15 cellular contexts compared by ENCODE assay signal in the genomic region with DNA sequence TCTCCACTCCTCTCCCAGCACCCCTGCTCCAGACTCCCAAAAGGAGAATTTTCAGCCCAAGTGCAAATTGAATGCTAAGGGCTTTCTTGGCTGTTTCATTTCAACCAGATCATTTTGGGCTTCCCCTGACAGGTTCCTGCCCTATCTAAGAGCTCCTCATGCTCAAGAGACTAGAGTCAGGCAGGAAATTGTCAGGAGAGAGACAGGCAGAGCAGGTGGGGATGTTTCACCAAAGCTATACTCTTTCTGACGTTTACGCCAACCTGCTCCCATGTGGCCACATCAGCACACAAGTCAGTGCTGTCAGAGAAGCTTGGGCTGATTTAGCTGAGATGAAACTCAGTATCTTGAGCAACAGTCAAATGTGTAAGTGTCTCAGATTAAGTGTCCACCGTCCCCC. TPM values are rescaled to one million over a fixed set of nuclear protein-coding genes. Genes with fewer than 3 reads are reported as not detected.
DNase-seq lines count a peak whose midpoint lies in the region; ATAC-seq and TF ChIP-seq lines count a peak whose summit lies in the region.
"Had no signal": no experiment of that assay in that cellular context is flagged by ENCODE, and none has a peak within 500 bp of the region (broad histone marks: within the 10 kb centered on the region; RNA-seq: fewer than 3 reads in every experiment).

No MANE protein-coding gene starts in this region.

- H3K27me3 ChIP-seq in cardiac muscle cell = no peaks in the 10 kb centered on the region
- no peaks in the 10 kb centered on the region for H3K27me3 ChIP-seq in muscle layer of colon (ENCODE audit: control insufficient read depth in 1 of 2, insufficient read depth in 2 of 2, low read length in 2 of 2)
- H3K27me3 ChIP-seq in transverse colon = no peaks in the 10 kb centered on the region
- H3K27me3 ChIP-seq: MG63 had no signal

- WGBS in transverse colon (ENCODE audit: low coverage in 1 of 2), 2 donors = 58 to 60% methylated on average over 1 to 3 of the region's 3 CpGs

- ATAC-seq in HG02623 (IDR thresholded peaks at IDR 0.05; ENCODE audit: unreplicated experiment) = no peak
- ATAC-seq in HG03025 (IDR thresholded peaks at IDR 0.05; ENCODE audit: low FRiP score, unreplicated experiment) = no peak
- ATAC-seq: natural killer cell treated with Interleukin-12 subunit alpha and Interleukin-12 subunit beta and Interleukin-15 and Interleukin-18, amount 100 ng/mL, for 72 hours; WTC11 had no signal

- no peaks in the 10 kb centered on the region for H3K9me3 Mint-ChIP-seq in activated T-helper 2 cell treated with anti-CD3 and anti-CD28 coated beads, Interferon-gamma antibody, Interleukin-2, Interleukin-4, amounts not matched to agents 10 μg/mL and 5 μg/mL and 100 μg/mL, durations not matched to agents 14 hours and 24 hours and 36 hours
- H3K9me3 Mint-ChIP-seq: natural killer cell treated with Interleukin-12 subunit alpha and Interleukin-12 subunit beta and Interleukin-15 and Interleukin-18, amount 100 ng/mL, for 72 hours; WTC11 had no signal

- H3K4me3 ChIP-seq in cardiac muscle cell (no peak overlapping the region), muscle layer of colon (ENCODE audit: low read depth in 1 of 2, low read length in 2 of 2) (no peak overlapping the region), transverse colon (no peak overlapping the region)
- H3K4me3 ChIP-seq: MG63 had no signal

- H3K9me3 ChIP-seq in cardiac muscle cell (ENCODE audit: low read depth) = no peaks in the 10 kb centered on the region
- H3K9me3 ChIP-seq in muscle layer of colon (ENCODE audit: low read length) = no peaks in the 10 kb centered on the region
- H3K9me3 ChIP-seq in transverse colon = no peaks in the 10 kb centered on the region
- H3K9me3 ChIP-seq: MG63 had no signal

- peaks cover 95% of the 10 kb centered on the region for H3K4me1 Mint-ChIP-seq in activated T-helper 2 cell treated with anti-CD3 and anti-CD28 coated beads, Interferon-gamma antibody, Interleukin-2, Interleukin-4, amounts not matched to agents 10 μg/mL and 5 μg/mL and 100 μg/mL, durations not matched to agents 14 hours and 24 hours and 36 hours (ENCODE audit: low read depth)

- no peak for TF ChIP-seq EP300 in transverse colon (IDR thresholded peaks at IDR 0.05; ENCODE audit: low read depth)

- DNase-seq in cardiac muscle cell (ENCODE audit: low read depth in 1 of 2, low spot score in 1 of 2) (no peak), cardiac septum (ENCODE audit: low spot score) (no peak), transverse colon (no peak), CD1c-positive myeloid dendritic cell (ENCODE audit: extremely low spot score) (no peak)
- no peak for DNase-seq in activated T-helper 2 cell treated with anti-CD3 and anti-CD28 coated beads, Interferon-gamma antibody, Interleukin-2, Interleukin-4, amounts not matched to agents 10 μg/mL and 5 μg/mL and 100 μg/mL, durations not matched to agents 14 hours and 24 hours and 36 hours (ENCODE audit: low spot score)
- DNase-seq: cerebellar nuclear complex; NCI-H345; stimulated activated CD4-positive, alpha-beta T cell treated with anti-CD3 and anti-CD28 coated beads, Interleukin-15, amount 100 ng/mL, for 24 hours; stimulated activated CD8-positive, alpha-beta memory T cell treated with anti-CD3 and anti-CD28 coated beads, Interleukin-4, amount 100 ng/mL, for 48 hours had no signal

- peak overlapping the region; percentile 72 for H3K27ac Mint-ChIP-seq in activated T-helper 2 cell treated with anti-CD3 and anti-CD28 coated beads, Interferon-gamma antibody, Interleukin-2, Interleukin-4, amounts not matched to agents 10 μg/mL and 5 μg/mL and 100 μg/mL, durations not matched to agents 14 hours and 24 hours and 36 hours

- H3K27ac ChIP-seq in cardiac muscle cell (peak overlapping the region; percentile 96), muscle layer of colon (ENCODE audit: low read depth, low read length) (peak overlapping the region; percentile 10), transverse colon (peak overlapping the region; percentile 89 to 91 (median 90))

- H3K4me1 ChIP-seq in cardiac muscle cell (ENCODE audit: low read depth) = peaks cover 86% of the 10 kb centered on the region
- peaks cover 76% of the 10 kb centered on the region for H3K4me1 ChIP-seq in muscle layer of colon (ENCODE audit: insufficient read depth, low read length)
- H3K4me1 ChIP-seq in transverse colon = peaks cover 29 to 90% (median 68%) of the 10 kb centered on the region in 4 donors

- TF ChIP-seq POLR2A in transverse colon (IDR thresholded peaks at IDR 0.05) = no peak

- no peak for TF ChIP-seq CTCF in cardiac muscle cell (IDR thresholded peaks at IDR 0.05; ENCODE audit: low read depth, low read length)
- no peak for TF ChIP-seq CTCF in transverse colon (IDR thresholded peaks at IDR 0.05)

- no peaks in the 10 kb centered on the region for H3K27me3 Mint-ChIP-seq in activated T-helper 2 cell treated with anti-CD3 and anti-CD28 coated beads, Interferon-gamma antibody, Interleukin-2, Interleukin-4, amounts not matched to agents 10 μg/mL and 5 μg/mL and 100 μg/mL, durations not matched to agents 14 hours and 24 hours and 36 hours (ENCODE audit: low read depth)
- H3K27me3 Mint-ChIP-seq: natural killer cell treated with Interleukin-12 subunit alpha and Interleukin-12 subunit beta and Interleukin-15 and Interleukin-18, amount 100 ng/mL, for 72 hours had no signal

- no peak overlapping the region for H3K4me3 Mint-ChIP-seq in activated T-helper 2 cell treated with anti-CD3 and anti-CD28 coated beads, Interferon-gamma antibody, Interleukin-2, Interleukin-4, amounts not matched to agents 10 μg/mL and 5 μg/mL and 100 μg/mL, durations not matched to agents 14 hours and 24 hours and 36 hours (ENCODE audit: low read depth)
- H3K4me3 Mint-ChIP-seq: WTC11 had no signal

- intact Hi-C loops in cardiac septum (cut with DNase I) (no loop called here), transverse colon (cut with DNase I; ENCODE audit: low total_unique reads) (loop anchor here (10.0 kb wide), 1 partner anchor 88 kb away; no protein-coding TSS in a partner anchor)
- intact Hi-C loops in activated T-helper 2 cell treated with anti-CD3 and anti-CD28 coated beads, Interferon-gamma antibody, Interleukin-2, Interleukin-4, amounts not matched to agents 10 μg/mL and 5 μg/mL and 100 μg/mL, durations not matched to agents 14 hours and 24 hours and 36 hours (cut with micrococcal nuclease) = loop anchor here (2.0 to 10.0 kb wide), 3 partner anchors 14 to 180 kb away; no protein-coding TSS in a partner anchor

- peaks cover 49% of the 10 kb centered on the region for H3K36me3 Mint-ChIP-seq in activated T-helper 2 cell treated with anti-CD3 and anti-CD28 coated beads, Interferon-gamma antibody, Interleukin-2, Interleukin-4, amounts not matched to agents 10 μg/mL and 5 μg/mL and 100 μg/mL, durations not matched to agents 14 hours and 24 hours and 36 hours (ENCODE audit: low read depth)
- H3K36me3 Mint-ChIP-seq: natural killer cell treated with Interleukin-12 subunit alpha and Interleukin-12 subunit beta and Interleukin-15 and Interleukin-18, amount 100 ng/mL, for 72 hours had no signal

- in situ Hi-C loops in transverse colon (cut with MboI; ENCODE audit: low pct_ligation_motif_present in 1 of 4, low pct_unique_long_range_greater_than_20kb in 1 of 4, low sequenced_read_pairs in 3 of 4) = no loop called here

- H3K36me3 ChIP-seq in cardiac muscle cell = peaks cover 6% of the 10 kb centered on the region
- H3K36me3 ChIP-seq in muscle layer of colon (ENCODE audit: insufficient read depth, low read length) = peaks cover 18% of the 10 kb centered on the region
- peaks cover 0 to under 1% (median 0%) of the 10 kb centered on the region in 4 donors for H3K36me3 ChIP-seq in transverse colon
- H3K36me3 ChIP-seq: MG63 had no signal

- H3K9ac ChIP-seq in muscle layer of colon (ENCODE audit: low read length) = no peak overlapping the region

RNA-seq across cellular contexts. Expression of gene HIC1, which starts 31.4 kb away (rescaled TPM):
- total RNA-seq in cardiac muscle cell = 2.6 and 3.7 TPM in 2 replicates
- polyA plus RNA-seq in cardiac muscle cell = 0.88 and 2.7 TPM in 2 replicates
- 15.0 TPM for total RNA-seq in cardiac septum
- total RNA-seq in activated T-helper 2 cell treated with anti-CD3 and anti-CD28 coated beads, Interferon-gamma antibody, Interleukin-2, Interleukin-4, amounts not matched to agents 10 μg/mL and 5 μg/mL and 100 μg/mL, durations not matched to agents 14 hours and 24 hours and 36 hours = 42.6 and 43.5 TPM in 2 replicates
- 10 to 100 TPM in 2 of 4 donors, 1 to 10 TPM in 2; 9.1 to 32.5 (median 14.7) TPM for total RNA-seq in transverse colon

RNA-seq across cellular contexts. Expression of gene OVCA2, which starts 44.5 kb away (rescaled TPM):
- 36.8 and 48.4 TPM in 2 replicates for total RNA-seq in cardiac muscle cell
- polyA plus RNA-seq in cardiac muscle cell = 40.6 and 50.1 TPM in 2 replicates
- total RNA-seq in cardiac septum = 19.8 TPM
- total RNA-seq in activated T-helper 2 cell treated with anti-CD3 and anti-CD28 coated beads, Interferon-gamma antibody, Interleukin-2, Interleukin-4, amounts not matched to agents 10 μg/mL and 5 μg/mL and 100 μg/mL, durations not matched to agents 14 hours and 24 hours and 36 hours = 29.9 and 35.8 TPM in 2 replicates
- total RNA-seq in transverse colon = 10 to 100 TPM in 3 of 4 donors, 1 to 10 TPM in 1; 5.4 to 73.3 (median 36.9) TPM

RNA-seq across cellular contexts. Expression of gene DPH1, which starts 56.4 kb away (rescaled TPM):
- total RNA-seq in cardiac muscle cell (43.2 and 88.6 TPM in 2 replicates), cardiac septum (28.8 TPM), transverse colon (10 to 100 TPM; 32.4 to 88.8 (median 58.9) TPM)
- polyA plus RNA-seq in cardiac muscle cell = 59.5 and 94.5 TPM in 2 replicates
- total RNA-seq in activated T-helper 2 cell treated with anti-CD3 and anti-CD28 coated beads, Interferon-gamma antibody, Interleukin-2, Interleukin-4, amounts not matched to agents 10 μg/mL and 5 μg/mL and 100 μg/mL, durations not matched to agents 14 hours and 24 hours and 36 hours = 43.4 and 47.5 TPM in 2 replicates

Comparison
In these comparisons a context has a peak if more than half of its experiments do, and no peak if none do; other contexts are left out.
1. H3K27ac ChIP-seq: peak in every context shown above with its lines; median percentile 96 in cardiac muscle cell; 90 in transverse colon; 10 in muscle layer of colon.